1 cellular context compared by ENCODE assay signal in the genomic region with DNA sequence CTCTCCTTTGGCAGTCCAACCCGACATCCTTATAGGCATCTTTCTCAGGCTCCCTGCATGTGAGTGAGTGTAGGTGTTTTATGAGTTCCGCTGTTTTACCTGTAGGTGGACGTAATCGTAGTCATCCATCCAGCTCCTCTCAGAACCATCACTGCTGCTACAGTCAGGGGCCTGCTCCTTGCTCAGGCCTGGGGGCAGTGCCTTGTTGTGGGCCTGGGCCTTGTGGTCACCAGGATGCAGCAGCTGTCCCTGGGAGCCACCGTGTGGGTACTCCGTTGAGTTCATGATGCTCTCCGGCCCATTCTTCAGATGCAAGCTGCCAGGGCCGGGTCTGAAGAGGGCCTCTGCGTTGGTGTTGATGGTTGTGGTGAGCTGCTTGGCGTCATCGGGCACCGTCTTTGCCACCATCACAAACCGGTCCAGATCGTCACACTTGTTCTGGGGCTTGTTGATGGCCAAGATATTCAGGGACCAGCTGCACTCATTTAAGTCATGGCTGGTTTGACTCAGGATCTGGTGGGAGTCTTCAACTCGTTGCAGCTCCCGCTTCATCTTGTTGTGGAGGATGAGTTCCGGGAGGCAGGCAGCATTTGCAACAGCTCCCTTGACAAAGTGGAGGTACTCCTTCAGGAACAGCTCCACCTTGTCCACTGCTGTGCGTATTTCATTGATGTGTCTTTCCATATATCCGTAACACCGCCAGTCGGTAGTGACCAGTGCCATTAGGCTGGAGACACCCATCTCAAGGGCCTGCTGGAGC.
TF ChIP-seq lines count a peak whose summit lies in the region.

No MANE protein-coding gene starts in this region.

TF ChIP-seq in HepG2, 621 proteins besides CTCF, POLR2A, EP300 and RAD21 (continued from another document and continues in another):
- TF ChIP-seq PHF5A (CRISPR knock-in tag; IDR thresholded peaks at IDR 0.05; ENCODE audit: low read depth, unreplicated experiment) (peak; percentile 16), HMG20B (CRISPR knock-in tag; conservative IDR thresholded peaks at IDR 0.05) (no peak), ZNF878 (CRISPR knock-in tag; IDR thresholded peaks at IDR 0.05) (peak; percentile 61; the same call in 1 of the 2 replicates), ZNF263 (CRISPR knock-in tag; IDR thresholded peaks at IDR 0.05) (0 out of 2 replicates have a peak, but pooled peaks have one; percentile 23), CBX2 (IDR thresholded peaks at IDR 0.05; ENCODE audit: low read depth, low read length) (no peak), CBX2 (CRISPR knock-in tag; IDR thresholded peaks at IDR 0.05; ENCODE audit: low read depth) (no peak), CCDC6 (CRISPR knock-in tag; IDR thresholded peaks at IDR 0.05) (no peak), NFIC (IDR thresholded peaks at IDR 0.05; ENCODE audit: low read length) (no peak), HDAC6 (IDR thresholded peaks at IDR 0.05; ENCODE audit: low read depth, low read length) (no peak), DNMT3B (CRISPR knock-in tag; conservative IDR thresholded peaks at IDR 0.05) (no peak), ZNF614 (CRISPR knock-in tag; IDR thresholded peaks at IDR 0.05; ENCODE audit: borderline replicate concordance) (no peak), KDM6A (CRISPR knock-in tag; IDR thresholded peaks at IDR 0.05; ENCODE audit: low read depth) (no peak), ZNF224 (CRISPR knock-in tag; IDR thresholded peaks at IDR 0.05) (no peak), ZNF761 (CRISPR knock-in tag; conservative IDR thresholded peaks at IDR 0.05) (no peak), ZNF781 (CRISPR knock-in tag; IDR thresholded peaks at IDR 0.05; ENCODE audit: borderline replicate concordance, not compliant biosample characterization) (no peak), RFX3 (CRISPR knock-in tag; IDR thresholded peaks at IDR 0.05) (no peak), ZNF709 (CRISPR knock-in tag; IDR thresholded peaks at IDR 0.05) (no peak), PTBP1 (IDR thresholded peaks at IDR 0.05; ENCODE audit: low read depth, low read length, poor library complexity, severe bottlenecking) (no peak), TRIM24 (CRISPR knock-in tag; IDR thresholded peaks at IDR 0.05) (0 out of 2 replicates have a peak, but pooled peaks have one; percentile 18), KDM4B (CRISPR knock-in tag; IDR thresholded peaks at IDR 0.05) (no peak), MBNL3 (CRISPR knock-in tag; conservative IDR thresholded peaks at IDR 0.05) (no peak), ZNF570 (CRISPR knock-in tag; IDR thresholded peaks at IDR 0.05; ENCODE audit: borderline replicate concordance) (no peak), ZNF883 (CRISPR knock-in tag; IDR thresholded peaks at IDR 0.05; ENCODE audit: not compliant biosample characterization) (peak; percentile 28), EEA1 (CRISPR knock-in tag; IDR thresholded peaks at IDR 0.05; ENCODE audit: borderline replicate concordance) (no peak), ZNF841 (CRISPR knock-in tag; IDR thresholded peaks at IDR 0.05; ENCODE audit: borderline replicate concordance) (no peak), ZBTB38 (CRISPR knock-in tag; IDR thresholded peaks at IDR 0.05) (peak; percentile 93), ELF4 (CRISPR knock-in tag; IDR thresholded peaks at IDR 0.05; ENCODE audit: borderline replicate concordance) (no peak), TCF12 (IDR thresholded peaks at IDR 0.05) (no peak), TCF12 (CRISPR knock-in tag; IDR thresholded peaks at IDR 0.05) (no peak), SAFB2 (CRISPR knock-in tag; IDR thresholded peaks at IDR 0.05; ENCODE audit: borderline replicate concordance, low read depth) (no peak), NPAS2 (CRISPR knock-in tag; IDR thresholded peaks at IDR 0.05; ENCODE audit: borderline replicate concordance) (0 out of 2 replicates have a peak, but pooled peaks have one; percentile 17), XBP1 (CRISPR knock-in tag; IDR thresholded peaks at IDR 0.05) (no peak), HNF4G (IDR thresholded peaks at IDR 0.05; ENCODE audit: borderline replicate concordance, low read depth, low read length) (no peak), HNF4G (CRISPR knock-in tag; IDR thresholded peaks at IDR 0.05; ENCODE audit: borderline replicate concordance, low read depth) (no peak), RBM22 (optimal IDR thresholded peaks at IDR 0.05; ENCODE audit: low read length) (peak; percentile 100), ZSCAN21 (CRISPR knock-in tag; IDR thresholded peaks at IDR 0.05; ENCODE audit: borderline replicate concordance) (no peak), CBFB (CRISPR knock-in tag; IDR thresholded peaks at IDR 0.05) (no peak), PRDM15 (CRISPR knock-in tag; IDR thresholded peaks at IDR 0.05) (no peak), SSRP1 (CRISPR knock-in tag; IDR thresholded peaks at IDR 0.05) (peak; percentile 34; the same call in 1 of the 2 replicates), ZNF431 (CRISPR knock-in tag; IDR thresholded peaks at IDR 0.05; ENCODE audit: borderline replicate concordance, low read depth) (no peak), ZNF687 (CRISPR knock-in tag; IDR thresholded peaks at IDR 0.05) (peak; percentile 52), ZNF205 (CRISPR knock-in tag; IDR thresholded peaks at IDR 0.05) (no peak), UBTF (CRISPR knock-in tag; IDR thresholded peaks at IDR 0.05) (no peak), ARHGAP35 (CRISPR knock-in tag; IDR thresholded peaks at IDR 0.05; ENCODE audit: borderline replicate concordance) (no peak), ZNF605 (CRISPR knock-in tag; IDR thresholded peaks at IDR 0.05) (0 out of 2 replicates have a peak, but pooled peaks have one; percentile 10), GABPA (IDR thresholded peaks at IDR 0.05; ENCODE audit: low read depth, low read length) (no peak), GABPA (CRISPR knock-in tag; IDR thresholded peaks at IDR 0.05; ENCODE audit: low read depth) (no peak)
- TF ChIP-seq, protein P1, sequence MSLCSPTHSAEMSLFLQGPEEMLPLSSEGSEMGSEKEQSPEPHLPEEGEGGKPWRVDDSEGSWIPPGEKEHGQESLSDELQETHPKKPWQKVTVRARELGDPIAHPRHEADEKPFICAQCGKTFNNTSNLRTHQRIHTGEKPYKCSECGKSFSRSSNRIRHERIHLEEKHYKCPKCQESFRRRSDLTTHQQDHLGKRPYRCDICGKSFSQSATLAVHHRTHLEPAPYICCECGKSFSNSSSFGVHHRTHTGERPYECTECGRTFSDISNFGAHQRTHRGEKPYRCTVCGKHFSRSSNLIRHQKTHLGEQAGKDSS (CRISPR knock-in tag; IDR thresholded peaks at IDR 0.05; ENCODE audit: borderline replicate concordance, low read depth), result 0 out of 2 replicates have a peak, but pooled peaks have one; percentile 26
- TF ChIP-seq, protein P2, sequence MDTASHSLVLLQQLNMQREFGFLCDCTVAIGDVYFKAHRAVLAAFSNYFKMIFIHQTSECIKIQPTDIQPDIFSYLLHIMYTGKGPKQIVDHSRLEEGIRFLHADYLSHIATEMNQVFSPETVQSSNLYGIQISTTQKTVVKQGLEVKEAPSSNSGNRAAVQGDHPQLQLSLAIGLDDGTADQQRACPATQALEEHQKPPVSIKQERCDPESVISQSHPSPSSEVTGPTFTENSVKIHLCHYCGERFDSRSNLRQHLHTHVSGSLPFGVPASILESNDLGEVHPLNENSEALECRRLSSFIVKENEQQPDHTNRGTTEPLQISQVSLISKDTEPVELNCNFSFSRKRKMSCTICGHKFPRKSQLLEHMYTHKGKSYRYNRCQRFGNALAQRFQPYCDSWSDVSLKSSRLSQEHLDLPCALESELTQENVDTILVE (CRISPR knock-in tag; IDR thresholded peaks at IDR 0.05), result no peak
- TF ChIP-seq, protein P3, sequence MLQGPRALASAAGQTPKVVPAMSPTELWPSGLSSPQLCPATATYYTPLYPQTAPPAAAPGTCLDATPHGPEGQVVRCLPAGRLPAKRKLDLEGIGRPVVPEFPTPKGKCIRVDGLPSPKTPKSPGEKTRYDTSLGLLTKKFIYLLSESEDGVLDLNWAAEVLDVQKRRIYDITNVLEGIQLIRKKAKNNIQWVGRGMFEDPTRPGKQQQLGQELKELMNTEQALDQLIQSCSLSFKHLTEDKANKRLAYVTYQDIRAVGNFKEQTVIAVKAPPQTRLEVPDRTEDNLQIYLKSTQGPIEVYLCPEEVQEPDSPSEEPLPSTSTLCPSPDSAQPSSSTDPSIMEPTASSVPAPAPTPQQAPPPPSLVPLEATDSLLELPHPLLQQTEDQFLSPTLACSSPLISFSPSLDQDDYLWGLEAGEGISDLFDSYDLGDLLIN (CRISPR knock-in tag; IDR thresholded peaks at IDR 0.05; ENCODE audit: borderline replicate concordance), result no peak
- TF ChIP-seq, protein P4, sequence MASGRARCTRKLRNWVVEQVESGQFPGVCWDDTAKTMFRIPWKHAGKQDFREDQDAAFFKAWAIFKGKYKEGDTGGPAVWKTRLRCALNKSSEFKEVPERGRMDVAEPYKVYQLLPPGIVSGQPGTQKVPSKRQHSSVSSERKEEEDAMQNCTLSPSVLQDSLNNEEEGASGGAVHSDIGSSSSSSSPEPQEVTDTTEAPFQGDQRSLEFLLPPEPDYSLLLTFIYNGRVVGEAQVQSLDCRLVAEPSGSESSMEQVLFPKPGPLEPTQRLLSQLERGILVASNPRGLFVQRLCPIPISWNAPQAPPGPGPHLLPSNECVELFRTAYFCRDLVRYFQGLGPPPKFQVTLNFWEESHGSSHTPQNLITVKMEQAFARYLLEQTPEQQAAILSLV (CRISPR knock-in tag; IDR thresholded peaks at IDR 0.05; ENCODE audit: borderline replicate concordance), result 0 out of 2 replicates have a peak, but pooled peaks have one; percentile 33
